ENCODE assay signal across 11 cellular contexts in the genomic region with DNA sequence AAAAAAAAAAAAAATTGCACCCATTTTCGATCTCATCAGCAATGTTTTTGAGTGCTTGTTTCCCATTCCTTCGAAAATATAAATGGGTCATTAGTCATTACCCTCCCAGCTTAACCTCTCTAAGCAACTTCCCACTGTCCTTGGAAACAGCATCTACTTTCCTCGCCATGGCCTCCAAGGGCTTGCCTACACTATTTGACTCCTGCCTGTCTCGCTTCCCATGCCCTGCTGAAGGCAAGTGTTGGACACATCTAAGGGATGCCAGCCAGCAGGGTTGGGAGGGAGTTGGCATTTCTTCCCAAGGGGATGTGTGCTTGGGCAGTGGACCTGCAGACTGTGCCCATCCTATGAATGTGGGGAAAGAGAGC. TPM values are rescaled to one million over a fixed set of nuclear protein-coding genes. Genes with fewer than 3 reads are reported as not detected.
DNase-seq lines count a peak whose midpoint lies in the region; ATAC-seq, FAIRE-seq and TF ChIP-seq lines count a peak whose summit lies in the region.
"Had no signal": no experiment of that assay in that cellular context is flagged by ENCODE, and none has a peak within 500 bp of the region (broad histone marks: within the 10 kb centered on the region; RNA-seq: fewer than 3 reads in every experiment).

No MANE protein-coding gene starts in this region.

- intact Hi-C loops in heart left ventricle (cut with DNase I): loop anchor here (1.0 to 10.0 kb wide), 5 partner anchors 153 to 269 kb away; no protein-coding TSS in a partner anchor
- intact Hi-C loops in Right ventricle myocardium inferior (cut with DNase I): loop anchor here (1.0 kb wide), 1 partner anchor 154 kb away; no protein-coding TSS in a partner anchor

- H3K36me3 ChIP-seq in heart left ventricle (no peaks in the 10 kb centered on the region), thoracic aorta (no peaks in the 10 kb centered on the region)

- H3K9me3 ChIP-seq in heart left ventricle (no peaks in the 10 kb centered on the region), thoracic aorta (no peaks in the 10 kb centered on the region)

- TF ChIP-seq POLR2A in heart left ventricle (IDR thresholded peaks at IDR 0.05): no peak

- FAIRE-seq in RCC 7860 (lab: Jason Lieb, UNC): no peak

- H3K27me3 ChIP-seq in heart left ventricle (no peaks in the 10 kb centered on the region), thoracic aorta (replicated peaks; ENCODE audit: insufficient read depth) (no peaks in the 10 kb centered on the region)

- DNase-seq in heart left ventricle (no peak), Right ventricle myocardium inferior (ENCODE audit: missing footprints) (no peak), SK-MEL-5 (ENCODE audit: low read depth, low spot score) (peak; percentile 37), left lobe of liver (ENCODE audit: low spot score) (no peak), thoracic aorta (ENCODE audit: low spot score) (no peak), midbrain (lab: John Stamatoyannopoulos, UW) (no peak), RCC 7860 (ENCODE audit: low spot score) (no peak), iPS-NIHi7 (ENCODE audit: extremely low spot score) (no peak)
- DNase-seq: NCI-H1048 had no signal

- no peak for TF ChIP-seq CTCF in heart left ventricle (IDR thresholded peaks at IDR 0.05)
- no peak for TF ChIP-seq CTCF in thoracic aorta (IDR thresholded peaks at IDR 0.05)

- H3K4me1 ChIP-seq in heart left ventricle (peaks cover 0 to 17% (median 3%) of the 10 kb centered on the region in 12 donors), thoracic aorta (ENCODE audit: control insufficient read depth in 1 of 2, low read depth in 2 of 2) (peaks cover 0 to 7% of the 10 kb centered on the region in 2 donors)

- H3K4me3 ChIP-seq in heart left ventricle: no peak overlapping the region
- H3K4me3 ChIP-seq in thoracic aorta: no peak overlapping the region

- 40 to 48% (median 41%) methylated on average over 4 of the region's 4 CpGs for WGBS in heart left ventricle, 4 donors

- H3K27ac ChIP-seq in heart left ventricle (no peak overlapping the region), thoracic aorta (no peak overlapping the region)

- peak; percentile 5 to 25 (median 20) for ATAC-seq in heart left ventricle
- no peak for ATAC-seq in Right ventricle myocardium inferior
- ATAC-seq in left lobe of liver: peak; percentile 78
- ATAC-seq in thoracic aorta (ENCODE audit: insufficient number of reproducible peaks, low FRiP score, low read depth): peak; percentile 13

- in situ Hi-C loops in SK-MEL-5 (cut with HindIII; ENCODE audit: low pct_unique_long_range_greater_than_20kb, low sequenced_read_pairs): no loop called here

RNA-seq across cellular contexts. Expression of a gene that starts 12.7 kb away (rescaled TPM):
- total RNA-seq in heart left ventricle: 10 to 100 TPM; 23.6 to 44.1 (median 32.5) TPM
- 10 to 100 TPM; 27.6 to 43.4 TPM for polyA plus RNA-seq in heart left ventricle
- total RNA-seq in Right ventricle myocardium inferior: 16.7 TPM
- 70.4 and 83.4 TPM in 2 replicates for total RNA-seq in SK-MEL-5 (2014; rRNA removed; shearing (Covaris generic))
- 149 and 167 TPM in 2 replicates for polyA plus RNA-seq in SK-MEL-5 (2015; cell fraction: cytosol; rRNA removed)
- polyA plus RNA-seq in SK-MEL-5 (2015; cell fraction: nucleus; rRNA removed): 31.1 and 51.2 TPM in 2 replicates
- 32.9 TPM for total RNA-seq in left lobe of liver
- total RNA-seq in thoracic aorta: 10 to 100 TPM; 36.5 to 52.4 TPM

RNA-seq across cellular contexts. Expression of a gene that starts 48.8 kb away (rescaled TPM):
- total RNA-seq in heart left ventricle: 100 to 1,000 TPM in 2 of 9 donors, 10 to 100 TPM in 7; 38.3 to 202 (median 80.0) TPM
- 100 to 1,000 TPM in 1 of 2 donors, 10 to 100 TPM in 1; 69.5 to 169 TPM for polyA plus RNA-seq in heart left ventricle
- total RNA-seq in Right ventricle myocardium inferior: 66.3 TPM
- 136 and 150 TPM in 2 replicates for total RNA-seq in SK-MEL-5 (2014; rRNA removed; shearing (Covaris generic))
- polyA plus RNA-seq in SK-MEL-5 (2015; cell fraction: cytosol; rRNA removed): 133 and 134 TPM in 2 replicates
- 188 and 217 TPM in 2 replicates for polyA plus RNA-seq in SK-MEL-5 (2015; cell fraction: nucleus; rRNA removed)
- 741 TPM for total RNA-seq in left lobe of liver
- total RNA-seq in thoracic aorta: 10 to 100 TPM; 70.1 to 77.4 TPM

RNA-seq across cellular contexts. Expression of a gene that starts 52.5 kb away (rescaled TPM):
- under 1 TPM in 2 of 9 donors, not detected in 7; 0.60 to 0.77 TPM for total RNA-seq in heart left ventricle
- polyA plus RNA-seq in heart left ventricle: under 1 TPM in 1 of 2 donors, not detected in 1; 0.18 TPM
- total RNA-seq in Right ventricle myocardium inferior: not detected
- not detected in 2 replicates for total RNA-seq in SK-MEL-5 (2014; rRNA removed; shearing (Covaris generic))
- polyA plus RNA-seq in SK-MEL-5 (2015; cell fraction: cytosol; rRNA removed): not detected in 2 replicates
- 3.4 TPM in 1 of 2 replicates, not detected in the other for polyA plus RNA-seq in SK-MEL-5 (2015; cell fraction: nucleus; rRNA removed)
- 0.88 TPM for total RNA-seq in left lobe of liver
- total RNA-seq in thoracic aorta: not detected
- total RNA-seq: activated T-helper 17 cell treated with anti-CD3 and anti-CD28 coated beads, Interleukin-2, amount 50 U/mL, for 72 hours; mesenteric fat pad had no signal
